ENCODE assay signal across 10 cellular contexts in genomic region chr21:42615377-42615776, GRCh38. TPM values are rescaled to one million over a fixed set of nuclear protein-coding genes. Genes with fewer than 3 reads are reported as not detected.
DNase-seq lines count a peak whose midpoint lies in the region; ATAC-seq, FAIRE-seq and TF ChIP-seq lines count a peak whose summit lies in the region.
"Not testable (repeated sequence)": the region's sequence is repeated elsewhere in the genome, so short reads cannot be mapped to it uniquely, and the experiment has no call there.
"Had no signal": no experiment of that assay in that cellular context is flagged by ENCODE, and none has a peak within 500 bp of the region (broad histone marks: within the 10 kb centered on the region; RNA-seq: fewer than 3 reads in every experiment).

No MANE protein-coding gene starts in this region.

- not testable (repeated sequence) for H3K79me2 ChIP-seq in DND-41 (ENCODE audit: insufficient read depth, low read length); OCI-LY3 (ENCODE audit: low read length); K562 (ENCODE audit: control insufficient read depth, insufficient read depth, low read length); H1 (ENCODE audit: control insufficient read depth in 1 of 2, insufficient read depth in 2 of 2, low read length in 2 of 2); HepG2 (ENCODE audit: insufficient read depth, low read length); trophoblast cell (ENCODE audit: control insufficient read depth, insufficient read depth, low read length, poor library complexity)

- H2BK120ac ChIP-seq in H1 (replicated peaks; ENCODE audit: low read depth, low read length); trophoblast cell (ENCODE audit: insufficient read depth, low read length, poor library complexity): not testable (repeated sequence)

- TF ChIP-seq RAD21 in A549 (conservative IDR thresholded peaks at IDR 0.05 in 1 of 2, IDR thresholded peaks at IDR 0.05 in 1 of 2); K562 (CRISPR knock-in tag; conservative IDR thresholded peaks at IDR 0.05 in 1 of 2, IDR thresholded peaks at IDR 0.05 in 1 of 2); H1 (IDR thresholded peaks at IDR 0.05 in 1 of 2, conservative IDR thresholded peaks at IDR 0.05 in 1 of 2; ENCODE audit: low read depth in 2 of 2, low read length in 2 of 2); HepG2 (CRISPR knock-in tag; IDR thresholded peaks at IDR 0.05): not testable (repeated sequence)

- H3K9ac ChIP-seq in DND-41 (ENCODE audit: low read depth, low read length); OCI-LY3 (ENCODE audit: low read length); K562 (ENCODE audit: insufficient read depth in 1 of 2, low read depth in 2 of 2, low read length in 2 of 2); H1 (replicated peaks in 1 of 4; ENCODE audit: extremely low read depth in 1 of 4, low read depth in 3 of 4, low read length in 3 of 4); HepG2 (ENCODE audit: insufficient read depth, low read depth, low read length); trophoblast cell (ENCODE audit: low read length): not testable (repeated sequence)

- peak overlapping the region; percentile 55 for H3K4me2 ChIP-seq in A549
- H3K4me2 ChIP-seq in DND-41 (ENCODE audit: insufficient read depth, low read length) = peak overlapping the region; percentile 49
- peak overlapping the region; percentile 61 for H3K4me2 ChIP-seq in OCI-LY3 (ENCODE audit: low read length)
- peak overlapping the region; percentile 15; the same call in 1 of the 2 replicates for H3K4me2 ChIP-seq in K562 (ENCODE audit: insufficient read depth, low read length)
- not testable (repeated sequence) for H3K4me2 ChIP-seq in H1 (ENCODE audit: insufficient read depth in 1 of 2, low read depth in 2 of 2, low read length in 2 of 2); trophoblast cell (ENCODE audit: low read length)
- peak overlapping the region; percentile 89 for H3K4me2 ChIP-seq in HepG2 (ENCODE audit: low read depth, low read length)

- peak overlapping the region; percentile 95 for H3K56ac ChIP-seq in H1 (replicated peaks; ENCODE audit: insufficient read length, low read depth, low read length)

- H4K91ac ChIP-seq in H1 (replicated peaks; ENCODE audit: insufficient read length, low read length) = peak overlapping the region; percentile 93
- not testable (repeated sequence) for H4K91ac ChIP-seq in trophoblast cell (ENCODE audit: low read depth, low read length)

- H2BK12ac ChIP-seq in H1 (ENCODE audit: low read depth, low read length) = peak overlapping the region; percentile 99; the same call in 1 of the 2 replicates
- H2BK12ac ChIP-seq in trophoblast cell (ENCODE audit: low read length) = not testable (repeated sequence)

- not testable (repeated sequence) for H3K4me3 Mint-ChIP-seq in CD4-positive, alpha-beta T cell

- in situ Hi-C loops in K562 (cut with MboI); HepG2 (cut with HindIII; ENCODE audit: extremely low pct_ligation_motif_present, low pct_unique_long_range_greater_than_20kb): not testable (repeated sequence)

- not testable (repeated sequence) for TF ChIP-seq POLR2A in A549 (IDR thresholded peaks at IDR 0.05; ENCODE audit: low read length); K562 (conservative IDR thresholded peaks at IDR 0.05); H1 (IDR thresholded peaks at IDR 0.05; ENCODE audit: control extremely low read depth in 1 of 2, low read depth in 2 of 2, low read length in 2 of 2); HepG2 (IDR thresholded peaks at IDR 0.05; ENCODE audit: insufficient read depth in 1 of 2, low read depth in 2 of 2, low read length in 2 of 2)

- H2AK5ac ChIP-seq in H1 (ENCODE audit: low read depth, low read length) = peak overlapping the region; percentile 96
- not testable (repeated sequence) for H2AK5ac ChIP-seq in trophoblast cell (ENCODE audit: low read length)

- H2AFZ ChIP-seq in DND-41 (ENCODE audit: low read depth, low read length); K562 (ENCODE audit: low read depth, low read length); H1 (ENCODE audit: low read length); HepG2 (ENCODE audit: low read length); trophoblast cell (ENCODE audit: insufficient read depth, low read length, poor library complexity): not testable (repeated sequence)
- peak overlapping the region; percentile 97 for H2AFZ ChIP-seq in OCI-LY3 (ENCODE audit: low read depth, low read length)

- H4K12ac ChIP-seq in trophoblast cell (ENCODE audit: low read depth, low read length) = not testable (repeated sequence)

- H3K9me3 ChIP-seq in A549; DND-41 (ENCODE audit: insufficient read depth, low read length, severe bottlenecking); OCI-LY3 (ENCODE audit: insufficient read depth, low read length); K562 (replicated peaks; ENCODE audit: control insufficient read depth, insufficient read depth, low read depth, low read length); H1 (ENCODE audit: insufficient read depth in 2 of 2, low read depth in 1 of 2, low read length in 1 of 2); HepG2 (ENCODE audit: low read length); trophoblast cell (ENCODE audit: insufficient read depth, low read depth, low read length): not testable (repeated sequence)
- H3K9me3 ChIP-seq in CD4-positive, alpha-beta T cell (ENCODE audit: control insufficient read depth, low read length) = peaks cover 10% of the 10 kb centered on the region

- not testable (repeated sequence) for H3K9me3 Mint-ChIP-seq in CD4-positive, alpha-beta T cell

- not testable (repeated sequence) for H4K8ac ChIP-seq in H1 (ENCODE audit: extremely low read depth, insufficient read depth, low read length); trophoblast cell (ENCODE audit: low read depth, low read length)

- not testable (repeated sequence) for H3K27ac ChIP-seq in A549; DND-41 (ENCODE audit: low read length); OCI-LY3 (ENCODE audit: low read length); K562 (ENCODE audit: extremely low read depth, low read depth, low read length); H1 (ENCODE audit: low read depth, low read length); HepG2 (ENCODE audit: extremely low read length, insufficient read depth, low read length); trophoblast cell (ENCODE audit: low read depth, low read length)
- peak overlapping the region; percentile 0 for H3K27ac ChIP-seq in CD4-positive, alpha-beta T cell (ENCODE audit: low read depth, low read length)

- not testable (repeated sequence) for H3K4me1 ChIP-seq in A549; OCI-LY3 (ENCODE audit: low read length); H1 (replicated peaks in 1 of 4; ENCODE audit: control insufficient read depth in 3 of 4, insufficient read depth in 4 of 4, low read length in 3 of 4)
- H3K4me1 ChIP-seq in DND-41 (ENCODE audit: insufficient read depth, low read length) (peaks cover 24% of the 10 kb centered on the region), K562 (replicated peaks in 1 of 2; ENCODE audit: control insufficient read depth in 2 of 2, insufficient read depth in 2 of 2, low read length in 2 of 2) (peaks cover 3 to 18% of the 10 kb centered on the region in 2 experiments; a peak in 3 of 5 replicates), HepG2 (ENCODE audit: insufficient read depth, low read length) (peaks cover 34% of the 10 kb centered on the region), trophoblast cell (ENCODE audit: control insufficient read depth in 1 of 2, insufficient read depth in 2 of 2, low read length in 2 of 2) (peaks cover 3 to 13% of the 10 kb centered on the region in 2 experiments)

- not testable (repeated sequence) for DNase-seq in A549 (ENCODE audit: low read depth in 1 of 2, low spot score in 1 of 2); CD4-positive, alpha-beta T cell; DND-41; K562 (ENCODE audit: extremely low read depth in 1 of 4, low spot score in 3 of 4); H1 (ENCODE audit: low read depth in 1 of 2, low spot score in 2 of 2); HepG2 (ENCODE audit: low spot score); trophoblast cell

- H3K4me3 ChIP-seq in A549; K562; H1 (ENCODE audit: extremely low read depth in 1 of 4, insufficient read depth in 2 of 4, low read depth in 3 of 4, low read length in 4 of 4): not testable (repeated sequence)
- H3K4me3 ChIP-seq in DND-41 (ENCODE audit: low read depth in 1 of 2, low read length in 2 of 2) = peak overlapping the region in 1 of 2 experiments; percentile 36; a peak in 1 of 4 replicates
- peak overlapping the region; percentile 62 for H3K4me3 ChIP-seq in OCI-LY3 (ENCODE audit: low read length)
- H3K4me3 ChIP-seq in HepG2 (replicated peaks in 1 of 3; ENCODE audit: insufficient read depth in 1 of 3, low read depth in 2 of 3, low read length in 3 of 3) = peak overlapping the region in 2 of 3 experiments; percentile 34 to 67; a peak in 3 of 6 replicates
- peak overlapping the region; percentile 57 for H3K4me3 ChIP-seq in trophoblast cell (ENCODE audit: low read depth, low read length)

- FAIRE-seq in A549 (lab: Jason Lieb, UNC); H1 (lab: Jason Lieb, UNC): not testable (repeated sequence)
- FAIRE-seq in K562 (lab: Jason Lieb, UNC) = peak; percentile 93
- FAIRE-seq in HepG2 (lab: Jason Lieb, UNC) = peak; percentile 90

- H4K20me1 ChIP-seq in DND-41 (ENCODE audit: insufficient read depth, low read length) = peaks cover 15% of the 10 kb centered on the region; the same call in 1 of the 2 replicates
- not testable (repeated sequence) for H4K20me1 ChIP-seq in OCI-LY3 (ENCODE audit: insufficient read depth, low read length); K562 (replicated peaks; ENCODE audit: control insufficient read depth, insufficient read depth, low read length); H1 (replicated peaks in 1 of 2; ENCODE audit: control insufficient read depth in 1 of 2, insufficient read depth in 2 of 2, low read length in 2 of 2); HepG2 (ENCODE audit: insufficient read depth, low read length)

- BruUV-seq in K562 (replicated peaks; lab: Mats Ljungman, UMichigan); HepG2 (replicated peaks; lab: Mats Ljungman, UMichigan): not testable (repeated sequence)

- CTCF ChIA-PET in A549 (lab: Yijun Ruan, JAX); CD4-positive, alpha-beta T cell (lab: Charles Lee); K562 (lab: Yijun Ruan, JAX; ENCODE audit: low intra/inter-chr PET ratio); HepG2 (lab: Yijun Ruan, JAX; ENCODE audit: low intra/inter-chr PET ratio, low total read pairs): not testable (repeated sequence)
- CTCF ChIA-PET in H1 (lab: Charles Lee; ENCODE audit: partially characterized antibody) = interaction anchor here (1.0 kb wide), 1 partner anchor 38 kb away, joined by 3 read pairs; no protein-coding TSS in a partner anchor

- WGBS in A549 (ENCODE audit: missing lambda C conversion rate) = 41% methylated on average over 5 of the region's 5 CpGs
- WGBS in K562 (ENCODE audit: insufficient coverage, low coverage, missing lambda C conversion rate) = 27% methylated on average over 2 of the region's 5 CpGs
- 60% methylated on average over 5 of the region's 5 CpGs; no CpG with 5 or more reads in 1 of the 2 experiments for WGBS in H1 (ENCODE audit: extremely low coverage in 1 of 2, insufficient coverage in 1 of 2, insufficient read length in 1 of 2, insufficient replicate concordance in 2 of 2, low coverage in 1 of 2, low lambda C conversion rate in 2 of 2, missing lambda C conversion rate in 1 of 2), 2 experiments
- 35% methylated on average over 5 of the region's 5 CpGs for WGBS in HepG2 (ENCODE audit: low lambda C conversion rate)
- 100% methylated on average over 1 of the region's 5 CpGs for WGBS in trophoblast cell (ENCODE audit: extremely low coverage, insufficient coverage, insufficient read length)

- not testable (repeated sequence) for H3K36me3 ChIP-seq in DND-41 (ENCODE audit: insufficient read depth, low read length); OCI-LY3 (replicated peaks; ENCODE audit: low read depth, low read length); K562 (ENCODE audit: control insufficient read depth, insufficient read depth, low read length); H1 (ENCODE audit: control insufficient read depth in 2 of 4, insufficient read depth in 4 of 4, low read length in 3 of 4); HepG2 (replicated peaks in 1 of 2; ENCODE audit: control insufficient read depth in 1 of 2, insufficient read depth in 2 of 2, low read length in 2 of 2); trophoblast cell (ENCODE audit: control insufficient read depth in 1 of 2, insufficient read depth in 2 of 2, low read length in 2 of 2)

- peak overlapping the region; percentile 82 for H2BK20ac ChIP-seq in H1 (ENCODE audit: low read length)

- H3K27me3 ChIP-seq in CD4-positive, alpha-beta T cell (ENCODE audit: control insufficient read depth, insufficient read depth, low read length); H1 (replicated peaks in 1 of 4; ENCODE audit: control insufficient read depth in 3 of 4, extremely low read depth in 1 of 4, insufficient read depth in 3 of 4, low read length in 3 of 4); trophoblast cell (ENCODE audit: insufficient read depth, low read length): not testable (repeated sequence)
- H3K27me3 ChIP-seq in DND-41 (ENCODE audit: insufficient read depth, low read length, poor library complexity) (peaks cover 13% of the 10 kb centered on the region), OCI-LY3 (ENCODE audit: low read depth, low read length) (peaks cover 11% of the 10 kb centered on the region; the same call in 1 of the 2 replicates), K562 (ENCODE audit: control insufficient read depth in 2 of 2, insufficient read depth in 2 of 2, low read length in 2 of 2) (peaks cover 28 to 63% of the 10 kb centered on the region in 2 experiments), HepG2 (ENCODE audit: control insufficient read depth in 1 of 2, insufficient read depth in 2 of 2, low read length in 2 of 2) (peaks cover 2 to 36% of the 10 kb centered on the region in 2 experiments; a peak in 4 of 5 replicates)

- H3K4me1 Mint-ChIP-seq in CD4-positive, alpha-beta T cell (ENCODE audit: low read depth) = not testable (repeated sequence)

- not testable (repeated sequence) for TF ChIP-seq CTCF in A549 (IDR thresholded peaks at IDR 0.05); CD4-positive, alpha-beta T cell (IDR thresholded peaks at IDR 0.05); DND-41 (IDR thresholded peaks at IDR 0.05; ENCODE audit: borderline replicate concordance, extremely low read depth, low read length, poor library complexity, severe bottlenecking); OCI-LY3 (IDR thresholded peaks at IDR 0.05; ENCODE audit: low read depth, low read length); K562 (IDR thresholded peaks at IDR 0.05 in 2 of 3, conservative IDR thresholded peaks at IDR 0.05 in 1 of 3; ENCODE audit: insufficient read depth in 2 of 3, low read depth in 1 of 3, low read length in 3 of 3); H1 (IDR thresholded peaks at IDR 0.05; ENCODE audit: control extremely low read depth in 1 of 3, insufficient read depth in 1 of 3, low read depth in 1 of 3, low read length in 3 of 3); HepG2 (CRISPR knock-in tag; IDR thresholded peaks at IDR 0.05)

- not testable (repeated sequence) for H3K18ac ChIP-seq in H1 (ENCODE audit: extremely low read depth, low read length); trophoblast cell (ENCODE audit: low read length)

- H3K14ac ChIP-seq in H1 (ENCODE audit: insufficient read length); trophoblast cell (ENCODE audit: low read length): not testable (repeated sequence)

- H3K23ac ChIP-seq in H1 (ENCODE audit: insufficient read length) = not testable (repeated sequence)
- H3K23ac ChIP-seq in trophoblast cell (ENCODE audit: low read length) = peak overlapping the region; percentile 95

- intact Hi-C loops in CD4-positive, alpha-beta T cell (cut with DNase I, micrococcal nuclease); K562 (cut with micrococcal nuclease); HepG2 (cut with micrococcal nuclease; ENCODE audit: unreplicated experiment): not testable (repeated sequence)

- not testable (repeated sequence) for ATAC-seq in A549; CD4-positive, alpha-beta T cell (ENCODE audit: poor library complexity); DND-41 (ENCODE audit: insufficient read depth, low read depth); K562; HepG2

- POLR2A ChIA-PET in A549 (lab: Yijun Ruan, JAX); H1 (lab: Charles Lee; ENCODE audit: partially characterized antibody): not testable (repeated sequence)
- POLR2A ChIA-PET in CD4-positive, alpha-beta T cell (lab: Charles Lee) = interaction anchor here (1.0 to 1.6 kb wide), 8 partner anchors 11 to 211 kb away, joined by 3 to 9 read pairs (median 6); partner anchors contain the start of genes PDE9A and UBASH3A
- POLR2A ChIA-PET in K562 (lab: Yijun Ruan, JAX) = interaction anchor here (1.0 kb wide), 3 partner anchors 22 to 76 kb away, joined by 3 to 6 read pairs (median 4); no protein-coding TSS in a partner anchor
- POLR2A ChIA-PET in HepG2 (lab: Yijun Ruan, JAX) = interaction anchor here (1.2 kb wide), 1 partner anchor 9 kb away, joined by 3 read pairs; no protein-coding TSS in a partner anchor

- H3K36me3 Mint-ChIP-seq in CD4-positive, alpha-beta T cell (ENCODE audit: low read depth) = not testable (repeated sequence)

- H3K27me3 Mint-ChIP-seq in CD4-positive, alpha-beta T cell = not testable (repeated sequence)

- not testable (repeated sequence) for H2BK5ac ChIP-seq in H1 (ENCODE audit: low read depth, low read length); trophoblast cell (ENCODE audit: low read depth, low read length, poor library complexity)

- H3K4ac ChIP-seq in H1 (replicated peaks; ENCODE audit: insufficient read length, low read depth, low read length); trophoblast cell (ENCODE audit: low read depth, low read length): not testable (repeated sequence)

- not testable (repeated sequence) for H4K5ac ChIP-seq in H1 (ENCODE audit: insufficient read length, low read depth, low read length)

- H3K79me1 ChIP-seq in H1 (ENCODE audit: low read depth, low read length); trophoblast cell (ENCODE audit: low read length): not testable (repeated sequence)

- not testable (repeated sequence) for H3K9me1 ChIP-seq in K562 (ENCODE audit: control insufficient read depth, insufficient read depth, low read length)

- peaks cover 11% of the 10 kb centered on the region; the same call in 1 of the 2 replicates for H3K23me2 ChIP-seq in H1 (ENCODE audit: low read depth, low read length)

- H3K27ac Mint-ChIP-seq in CD4-positive, alpha-beta T cell = not testable (repeated sequence)

- peak overlapping the region; percentile 99; the same call in 1 of the 2 replicates for H2BK15ac ChIP-seq in H1 (ENCODE audit: low read length)

- TF ChIP-seq EP300 in A549 (IDR thresholded peaks at IDR 0.05); K562 (IDR thresholded peaks at IDR 0.05; ENCODE audit: low read length); H1 (IDR thresholded peaks at IDR 0.05; ENCODE audit: borderline replicate concordance in 1 of 2, low read depth in 2 of 2, low read length in 2 of 2); HepG2 (IDR thresholded peaks at IDR 0.05; ENCODE audit: low read depth in 2 of 2, low read length in 2 of 2); HepG2 (CRISPR knock-in tag; IDR thresholded peaks at IDR 0.05; ENCODE audit: borderline replicate concordance): not testable (repeated sequence)

RNA-seq across cellular contexts. Expression of gene PDE9A, which starts 38.0 kb away (rescaled TPM):
- 3.1 and 3.3 TPM in 2 replicates for polyA plus RNA-seq in A549 (2011; rRNA removed)
- 1.3 and 1.6 TPM in 2 replicates for polyA plus RNA-seq in A549 (2012; cell fraction: cytosol; rRNA removed)
- polyA plus RNA-seq in A549 (2012; cell fraction: nucleus; rRNA removed) = 1.4 and 2.1 TPM in 2 replicates
- polyA plus RNA-seq in A549 (2017; fragmentation: RNase III; extraction: RNeasy Plus Mini Kit Qiagen cat#74134 plus additional on column Dnase treatment) = 0.58 to 1.5 TPM (median 1.3 TPM) in 3 replicates
- polyA minus RNA-seq in A549 (2011; rRNA and poly(A)+ RNA removed) = 2.6 and 3.1 TPM in 2 replicates
- 10 to 100 TPM; 12.6 to 13.2 TPM for total RNA-seq in CD4-positive, alpha-beta T cell
- total RNA-seq in K562 (2011; cell fraction: chromatin; rRNA removed; ENCODE audit: low replicate concordance) = 0.12 and 0.63 TPM in 2 replicates
- total RNA-seq in K562 (2011; cell fraction: nucleolus; rRNA removed) = 0.92 TPM in 1 of 2 replicates, not detected in the other
- total RNA-seq in K562 (2011; cell fraction: nucleoplasm; rRNA removed) = not detected in 2 replicates
- not detected in 2 replicates for total RNA-seq in K562 (2014; rRNA removed)
- total RNA-seq in K562 (2014; rRNA removed; fragmentation: Illumina TruSeq; extraction: Trizol) = not detected in 2 replicates
- total RNA-seq in K562 (2015; rRNA removed; fragmentation: Illumina TruSeq; extraction: Trizol) = not detected in 2 replicates
- total RNA-seq in K562 (2021) = 0.27 TPM in 1 of 2 replicates, not detected in the other
- 0.07 TPM in 1 of 2 replicates, not detected in the other for polyA plus RNA-seq in K562 (2011; rRNA removed)
- 0.13 TPM in 1 of 2 replicates, not detected in the other for polyA plus RNA-seq in K562 (2011; cell fraction: cytosol; rRNA removed)
- polyA plus RNA-seq in K562 (2011; cell fraction: nucleus; rRNA removed) = 0.15 TPM in 1 of 2 replicates, not detected in the other
- polyA plus RNA-seq in K562 (2012) = not detected in 2 replicates
- polyA plus RNA-seq in K562 (2014; fragmentation: Illumina TruSeq; extraction: Trizol) = not detected in 2 replicates
- polyA plus RNA-seq in K562 (2014; fragmentation: Nextera tagmentation; extraction: Ambion mirVana) = not detected
- not detected in 2 replicates for polyA plus RNA-seq in K562 (2014; rRNA removed)
- not detected in 2 replicates for polyA minus RNA-seq in K562 (2011; rRNA and poly(A)+ RNA removed)
- not detected in 2 replicates for polyA minus RNA-seq in K562 (2011; cell fraction: cytosol; rRNA and poly(A)+ RNA removed)
- polyA minus RNA-seq in K562 (2011; cell fraction: nucleus; rRNA and poly(A)+ RNA removed) = not detected in 2 replicates
- 45.7 and 45.9 TPM in 2 replicates for total RNA-seq in H1 (2021; fragmentation: NEBNext Ultra II Directional; extraction: Animal tissue kit (Norgen Biotek cat#: 25700))
- 39.2 and 46.7 TPM in 2 replicates for polyA plus RNA-seq in H1 (2011; rRNA removed)
- 39.6 TPM for polyA plus RNA-seq in H1 (2011; cell fraction: cytosol; rRNA removed)
- 71.9 TPM for polyA plus RNA-seq in H1 (2011; cell fraction: nucleus; rRNA removed)
- polyA plus RNA-seq in H1 (2012, experiment 1 of 2) = 36.3 to 41.3 TPM (median 40.5 TPM) in 4 replicates
- 37.8 TPM for polyA plus RNA-seq in H1 (2012, experiment 2 of 2)
- polyA plus RNA-seq in H1 (2013, experiment 1 of 2) = 28.8 TPM
- 30.4 TPM for polyA plus RNA-seq in H1 (2013, experiment 2 of 2)
- 22.5 and 33.8 TPM in 2 replicates for polyA minus RNA-seq in H1 (2011; rRNA and poly(A)+ RNA removed)
- polyA minus RNA-seq in H1 (2011; cell fraction: cytosol; rRNA and poly(A)+ RNA removed) = 25.3 TPM
- polyA minus RNA-seq in H1 (2011; cell fraction: nucleus; rRNA and poly(A)+ RNA removed) = 43.2 TPM
- total RNA-seq in HepG2 (2016; rRNA removed; fragmentation: Illumina TruSeq; extraction: Trizol) = 4.3 and 4.6 TPM in 2 replicates
- total RNA-seq in HepG2 (2016; cell fraction: cytosol; rRNA removed; fragmentation: Illumina TruSeq; extraction: Trizol; ENCODE audit: low read depth) = 5.9 and 7.3 TPM in 2 replicates
- total RNA-seq in HepG2 (2016; cell fraction: insoluble cytoplasmic fraction; rRNA removed; fragmentation: Illumina TruSeq; extraction: Trizol) = 4.1 and 4.3 TPM in 2 replicates
- 9.6 TPM in 2 replicates for total RNA-seq in HepG2 (2016; cell fraction: membrane; rRNA removed; fragmentation: Illumina TruSeq; extraction: Trizol)
- total RNA-seq in HepG2 (2016; cell fraction: nucleus; rRNA removed; fragmentation: Illumina TruSeq; extraction: Trizol) = 4.2 and 5.2 TPM in 2 replicates
- 19.7 and 22.9 TPM in 2 replicates for polyA plus RNA-seq in HepG2 (2011; rRNA removed)
- polyA plus RNA-seq in HepG2 (2011; cell fraction: cytosol; rRNA removed) = 16.4 and 19.0 TPM in 2 replicates
- 25.1 and 25.6 TPM in 2 replicates for polyA plus RNA-seq in HepG2 (2011; cell fraction: nucleus; rRNA removed)
- polyA plus RNA-seq in HepG2 (2012) = 15.9 and 16.0 TPM in 2 replicates
- 12.4 and 13.6 TPM in 2 replicates for polyA plus RNA-seq in HepG2 (2016; cell fraction: cytosol; fragmentation: Illumina TruSeq; extraction: Trizol; ENCODE audit: low read depth)
- 5.4 and 7.7 TPM in 2 replicates for polyA plus RNA-seq in HepG2 (2016; cell fraction: insoluble cytoplasmic fraction; fragmentation: Illumina TruSeq; extraction: Trizol; ENCODE audit: low read depth)
- 12.9 and 13.7 TPM in 2 replicates for polyA plus RNA-seq in HepG2 (2016; cell fraction: membrane; fragmentation: Illumina TruSeq; extraction: Trizol; ENCODE audit: low read depth)
- 8.9 TPM in 2 replicates for polyA plus RNA-seq in HepG2 (2016; cell fraction: nucleus; fragmentation: Illumina TruSeq; extraction: Trizol; ENCODE audit: insufficient read depth, low read depth)
- polyA minus RNA-seq in HepG2 (2011; rRNA and poly(A)+ RNA removed; ENCODE audit: low replicate concordance) = 6.1 and 18.8 TPM in 2 replicates
- polyA minus RNA-seq in HepG2 (2011; cell fraction: cytosol; rRNA and poly(A)+ RNA removed) = 10.6 and 12.7 TPM in 2 replicates
- polyA minus RNA-seq in HepG2 (2011; cell fraction: nucleus; rRNA and poly(A)+ RNA removed) = 10.4 and 11.6 TPM in 2 replicates
- polyA plus RNA-seq in trophoblast cell (2013) = 17.4 and 18.5 TPM in 2 replicates
- total RNA-seq: GM23248 had no signal
- polyA plus RNA-seq: GM23248, IgD-negative memory B cell had no signal
